ENCODE assay signal across 21 cellular contexts in genomic region chr11:68261749-68262543, GRCh38.
"Had no signal": no experiment of that assay in that cellular context is flagged by ENCODE, and none has a peak within 500 bp of the region (broad histone marks: within the 10 kb centered on the region; RNA-seq: fewer than 3 reads in every experiment).

No MANE protein-coding gene starts in this region.

- H3K4me3 Mint-ChIP-seq: activated CD4-positive, alpha-beta T cell treated with anti-CD3 and anti-CD28 coated beads for 36 hours; activated naive CD8-positive, alpha-beta T cell treated with anti-CD3 and anti-CD28 coated beads for 36 hours; activated T-helper 17 cell treated with anti-CD3 and anti-CD28 coated beads, Interleukin-2, amount 50 U/mL, for 72 hours; endodermal cell; naive B cell; neural crest cell; stimulated activated memory B cell treated with anti-CD40 and anti-IgM and Interleukin-4, amounts not matched to agents 10 μg/mL and 1 μg/mL and 100 μg/mL, for 72 hours; T-helper 17 cell; type B pancreatic cell had no signal

- DNase-seq: activated CD4-positive, alpha-beta T cell treated with anti-CD3 and anti-CD28 coated beads for 36 hours; activated CD4-positive, alpha-beta T cell treated with anti-CD3 and anti-CD28 coated beads, Interleukin-2, amount 50 U/mL, for 48 hours; activated naive CD4-positive, alpha-beta T cell; activated naive CD8-positive, alpha-beta T cell treated with anti-CD3 and anti-CD28 coated beads for 36 hours; activated T-cell treated with anti-CD3 and anti-CD28 coated beads for 4 hours; body of pancreas; central memory CD4-positive, alpha-beta T cell; colonic mucosa; endodermal cell; gastrocnemius medialis; left ventricle myocardium inferior; naive B cell; stimulated activated CD4-positive, alpha-beta T cell treated with anti-CD3 and anti-CD28 coated beads, Interleukin-4, amount 100 ng/mL, for 4 hours; T-helper 17 cell; testis; WERI-Rb-1 had no signal

- H3K4me1 Mint-ChIP-seq: endodermal cell had no signal

- H3K4me3 ChIP-seq: body of pancreas, colonic mucosa, gastrocnemius medialis, left ventricle myocardium inferior, testis had no signal

- H3K27me3 ChIP-seq: body of pancreas, colonic mucosa, gastrocnemius medialis, testis had no signal

- H3K9me3 Mint-ChIP-seq: activated naive CD8-positive, alpha-beta T cell treated with anti-CD3 and anti-CD28 coated beads for 36 hours; activated T-helper 17 cell treated with anti-CD3 and anti-CD28 coated beads, Interleukin-2, amount 50 U/mL, for 72 hours; endodermal cell; neural crest cell; type B pancreatic cell had no signal

- ATAC-seq: activated CD4-positive, alpha-beta T cell treated with anti-CD3 and anti-CD28 coated beads for 36 hours; activated T-helper 17 cell treated with anti-CD3 and anti-CD28 coated beads, Interleukin-2, amount 50 U/mL, for 72 hours; body of pancreas; gastrocnemius medialis; sciatic nerve; stimulated activated memory B cell treated with anti-CD40 and anti-IgM and Interleukin-4, amounts not matched to agents 10 μg/mL and 1 μg/mL and 100 μg/mL, for 72 hours; T-helper 17 cell had no signal

- H3K36me3 ChIP-seq: colonic mucosa had no signal

- H3K27ac ChIP-seq: body of pancreas, colonic mucosa, gastrocnemius medialis, left ventricle myocardium inferior, testis, WERI-Rb-1 had no signal

- H3K9me3 ChIP-seq: body of pancreas, colonic mucosa, gastrocnemius medialis, left ventricle myocardium inferior, testis had no signal

- H3K27ac Mint-ChIP-seq: activated CD4-positive, alpha-beta T cell treated with anti-CD3 and anti-CD28 coated beads for 36 hours; activated naive CD8-positive, alpha-beta T cell treated with anti-CD3 and anti-CD28 coated beads for 36 hours; activated T-helper 17 cell treated with anti-CD3 and anti-CD28 coated beads, Interleukin-2, amount 50 U/mL, for 72 hours; endodermal cell; stimulated activated memory B cell treated with anti-CD40 and anti-IgM and Interleukin-4, amounts not matched to agents 10 μg/mL and 1 μg/mL and 100 μg/mL, for 72 hours; T-helper 17 cell; type B pancreatic cell had no signal

- H3K27me3 Mint-ChIP-seq: activated CD4-positive, alpha-beta T cell treated with anti-CD3 and anti-CD28 coated beads for 36 hours; activated naive CD8-positive, alpha-beta T cell treated with anti-CD3 and anti-CD28 coated beads for 36 hours; activated T-helper 17 cell treated with anti-CD3 and anti-CD28 coated beads, Interleukin-2, amount 50 U/mL, for 72 hours; naive B cell; stimulated activated memory B cell treated with anti-CD40 and anti-IgM and Interleukin-4, amounts not matched to agents 10 μg/mL and 1 μg/mL and 100 μg/mL, for 72 hours; T-helper 17 cell; type B pancreatic cell had no signal
